Comparison of ENCODE assay signal across 12 cellular contexts in genomic region chr20:62807444-62808210, GRCh38. TPM values are rescaled to one million over a fixed set of nuclear protein-coding genes. Genes with fewer than 3 reads are reported as not detected.
DNase-seq lines count a peak whose midpoint lies in the region; ATAC-seq and TF ChIP-seq lines count a peak whose summit lies in the region.
"Had no signal": no experiment of that assay in that cellular context is flagged by ENCODE, and none has a peak within 500 bp of the region (broad histone marks: within the 10 kb centered on the region; RNA-seq: fewer than 3 reads in every experiment).

No MANE protein-coding gene starts in this region.

- H3K9me3 Mint-ChIP-seq in activated T-cell treated with anti-CD3 and anti-CD28 coated beads, Interleukin-2, amount 50 U/mL, for 4 hours, result no peaks in the 10 kb centered on the region
- H3K9me3 Mint-ChIP-seq in brain, result peaks cover 0 to 3% (median 0%) of the 10 kb centered on the region in 5 experiments
- H3K9me3 Mint-ChIP-seq: GM23338 had no signal

- no peak for DNase-seq in activated T-cell treated with anti-CD3 and anti-CD28 coated beads, Interleukin-2, amount 50 U/mL, for 4 hours
- no peak for DNase-seq in activated T-cell treated with anti-CD3 and anti-CD28 coated beads for 4 hours
- DNase-seq in NT2/D1 (ENCODE audit: low read depth, low spot score), result no peak
- no peak for DNase-seq in NCI-H2029 treated with DMSO at 0.1 percent for 48 hours (lab: John Stamatoyannopoulos, UW)
- no peak for DNase-seq in cerebellar nuclear complex (lab: John Stamatoyannopoulos, UW)
- DNase-seq in stimulated activated naive CD4-positive, alpha-beta T cell (lab: John Stamatoyannopoulos, UW), result no peak

- TF ChIP-seq CTCF in brain (conservative IDR thresholded peaks at IDR 0.05), result no peak
- TF ChIP-seq CTCF in neutrophil (IDR thresholded peaks at IDR 0.05), result no peak

- H3K27me3 Mint-ChIP-seq in activated T-cell treated with anti-CD3 and anti-CD28 coated beads, Interleukin-2, amount 50 U/mL, for 4 hours (ENCODE audit: low read depth), result no peaks in the 10 kb centered on the region
- H3K27me3 Mint-ChIP-seq in brain, result no peaks in the 10 kb centered on the region

- H3K9ac ChIP-seq in NT2/D1 (ENCODE audit: insufficient read length, low read depth), result peak overlapping the region; percentile 32

- no peaks in the 10 kb centered on the region for H3K9me3 ChIP-seq in NT2/D1 (ENCODE audit: insufficient read depth, low read length)
- H3K9me3 ChIP-seq in neutrophil, result no peaks in the 10 kb centered on the region
- H3K9me3 ChIP-seq: MG63, thyroid gland had no signal

- peak overlapping the region; percentile 94 for H3K27ac ChIP-seq in neutrophil
- H3K27ac ChIP-seq: thyroid gland had no signal

- peak overlapping the region in 2 of 5 experiments; percentile 74 to 85 for H3K27ac Mint-ChIP-seq in brain
- H3K27ac Mint-ChIP-seq: GM23338 had no signal

- H3K4me1 ChIP-seq in NT2/D1 (ENCODE audit: insufficient read depth, insufficient read length) (peaks cover 21% of the 10 kb centered on the region), neutrophil (ENCODE audit: control insufficient read depth in 1 of 2, insufficient read depth in 1 of 2, low read depth in 1 of 2, low read length in 1 of 2) (peaks cover 45 to 51% of the 10 kb centered on the region in 2 experiments)

- H3K4me3 Mint-ChIP-seq in activated T-cell treated with anti-CD3 and anti-CD28 coated beads, Interleukin-2, amount 50 U/mL, for 4 hours, result peak overlapping the region; percentile 6
- peak overlapping the region in 3 of 5 experiments; percentile 46 to 72 (median 57) for H3K4me3 Mint-ChIP-seq in brain
- H3K4me3 Mint-ChIP-seq: GM23338 had no signal

- peaks cover 28% of the 10 kb centered on the region for H3K4me1 Mint-ChIP-seq in activated T-cell treated with anti-CD3 and anti-CD28 coated beads, Interleukin-2, amount 50 U/mL, for 4 hours (ENCODE audit: low read depth)
- peaks cover 33% of the 10 kb centered on the region for H3K4me1 Mint-ChIP-seq in brain

- ATAC-seq in activated T-cell treated with anti-CD3 and anti-CD28 coated beads, Interleukin-2, amount 50 U/mL, for 4 hours, result no peak

- no peak overlapping the region for H3K4me3 ChIP-seq in NT2/D1 (ENCODE audit: insufficient read length, low read depth)
- H3K4me3 ChIP-seq in neutrophil (ENCODE audit: low read depth in 1 of 2, low read length in 1 of 2), result peak overlapping the region in 1 of 2 experiments; percentile 7
- H3K4me3 ChIP-seq: GM23338, lung, MG63, thyroid gland had no signal

- H3K27me3 ChIP-seq in NT2/D1 (ENCODE audit: insufficient read depth, insufficient read length) (peaks cover 10% of the 10 kb centered on the region), neutrophil (no peaks in the 10 kb centered on the region)
- H3K27me3 ChIP-seq: MG63, thyroid gland had no signal

- peaks cover 11% of the 10 kb centered on the region for H3K36me3 Mint-ChIP-seq in activated T-cell treated with anti-CD3 and anti-CD28 coated beads, Interleukin-2, amount 50 U/mL, for 4 hours (ENCODE audit: insufficient read depth)
- H3K36me3 Mint-ChIP-seq in brain, result peaks cover 5% of the 10 kb centered on the region

- H3K36me3 ChIP-seq in NT2/D1 (ENCODE audit: insufficient read depth, insufficient read length, low read length) (peaks cover 64% of the 10 kb centered on the region), neutrophil (peaks cover 65% of the 10 kb centered on the region)

RNA-seq across cellular contexts. Expression of gene OGFR, which starts 3.0 kb away (rescaled TPM):
- 10 to 100 TPM; 45.8 to 57.9 (median 53.9) TPM for total RNA-seq in activated T-cell treated with anti-CD3 and anti-CD28 coated beads, Interleukin-2, amount 50 U/mL, for 4 hours
- polyA plus RNA-seq in brain (ENCODE audit: insufficient read depth, low read depth, low replicate concordance), result 37.0 TPM

RNA-seq across cellular contexts. Expression of gene COL9A3, which starts 9.2 kb away (rescaled TPM):
- under 1 TPM; 0.10 to 0.33 (median 0.21) TPM for total RNA-seq in activated T-cell treated with anti-CD3 and anti-CD28 coated beads, Interleukin-2, amount 50 U/mL, for 4 hours
- 17.5 TPM for polyA plus RNA-seq in brain (ENCODE audit: insufficient read depth, low read depth, low replicate concordance)

RNA-seq across cellular contexts. Expression of gene MRGBP, which starts 11.4 kb away (rescaled TPM):
- total RNA-seq in activated T-cell treated with anti-CD3 and anti-CD28 coated beads, Interleukin-2, amount 50 U/mL, for 4 hours, result 10 to 100 TPM; 14.5 to 18.3 (median 18.1) TPM
- 11.8 TPM for polyA plus RNA-seq in brain (ENCODE audit: insufficient read depth, low read depth, low replicate concordance)

RNA-seq across cellular contexts. Expression of gene TCFL5, which starts 54.0 kb away (rescaled TPM):
- total RNA-seq in activated T-cell treated with anti-CD3 and anti-CD28 coated beads, Interleukin-2, amount 50 U/mL, for 4 hours, result 1 to 10 TPM; 4.4 to 4.9 (median 4.5) TPM
- polyA plus RNA-seq in brain (ENCODE audit: insufficient read depth, low read depth, low replicate concordance), result 21.1 TPM
